In genomic region chr20:34888468-34888867, GRCh38 we compare ENCODE assay signal across 1 cellular context.
TF ChIP-seq lines count a peak whose summit lies in the region.

No MANE protein-coding gene starts in this region.

TF ChIP-seq in K562, 482 proteins besides CTCF, POLR2A, EP300 and RAD21 (continued from another document and continues in another):
- no peak for TF ChIP-seq GTF3C2 (IDR thresholded peaks at IDR 0.05; ENCODE audit: borderline replicate concordance, extremely low read depth, insufficient read length)
- TF ChIP-seq TCF7L2 (IDR thresholded peaks at IDR 0.05; ENCODE audit: low read depth, low read length): no peak
- no peak for TF ChIP-seq KLF13 (tag; IDR thresholded peaks at IDR 0.05; ENCODE audit: borderline replicate concordance, low read depth)
- TF ChIP-seq USF2 (CRISPR knock-in tag; IDR thresholded peaks at IDR 0.05): no peak
- no peak for TF ChIP-seq ZNF121 (CRISPR knock-in tag; conservative IDR thresholded peaks at IDR 0.05)
- TF ChIP-seq YBX1 (IDR thresholded peaks at IDR 0.05): no peak
- peak; percentile 91 for TF ChIP-seq MEIS2 (IDR thresholded peaks at IDR 0.05; ENCODE audit: partially characterized antibody)
- no peak; a peak in 1 of 4 replicates for TF ChIP-seq FOXA3 (CRISPR knock-in tag; conservative IDR thresholded peaks at IDR 0.05 in 1 of 2, IDR thresholded peaks at IDR 0.05 in 1 of 2)
- TF ChIP-seq GABPB2 (CRISPR knock-in tag; conservative IDR thresholded peaks at IDR 0.05): no peak
- TF ChIP-seq ZFP91 (CRISPR knock-in tag; IDR thresholded peaks at IDR 0.05): no peak
- TF ChIP-seq RHOXF2B (CRISPR knock-in tag; conservative IDR thresholded peaks at IDR 0.05): no peak
- no peak for TF ChIP-seq DACH1 (IDR thresholded peaks at IDR 0.05; ENCODE audit: partially characterized antibody)
- no peak for TF ChIP-seq TARDBP (IDR thresholded peaks at IDR 0.05)
- no peak for TF ChIP-seq SAP30 (IDR thresholded peaks at IDR 0.05; ENCODE audit: borderline replicate concordance, insufficient read depth, low read depth, low read length, poor library complexity, severe bottlenecking)
- TF ChIP-seq ZZZ3 (IDR thresholded peaks at IDR 0.05): no peak
- TF ChIP-seq CBX8 (IDR thresholded peaks at IDR 0.05; ENCODE audit: borderline replicate concordance, extremely low read depth, low read depth, low read length, poor library complexity, severe bottlenecking): no peak
- TF ChIP-seq NFIC (IDR thresholded peaks at IDR 0.05): peak; percentile 68
- TF ChIP-seq NFE2 (IDR thresholded peaks at IDR 0.05; ENCODE audit: low read depth): peak; percentile 83
- no peak for TF ChIP-seq ZNF589 (CRISPR knock-in tag; IDR thresholded peaks at IDR 0.05; ENCODE audit: low read depth)
- TF ChIP-seq CREB3 (tag; conservative IDR thresholded peaks at IDR 0.05; ENCODE audit: low read depth): no peak
- no peak for TF ChIP-seq TSC22D4 (tag; IDR thresholded peaks at IDR 0.05)
- TF ChIP-seq ZEB2 (IDR thresholded peaks at IDR 0.05): peak; percentile 91
- TF ChIP-seq PHF20 (IDR thresholded peaks at IDR 0.05; ENCODE audit: partially characterized antibody): no peak
- TF ChIP-seq ESRRB (CRISPR knock-in tag; IDR thresholded peaks at IDR 0.05; ENCODE audit: borderline replicate concordance): no peak
- TF ChIP-seq CUX1 (CRISPR knock-in tag; IDR thresholded peaks at IDR 0.05): no peak
- no peak for TF ChIP-seq RREB1 (CRISPR knock-in tag; IDR thresholded peaks at IDR 0.05)
- no peak for TF ChIP-seq DMBX1 (CRISPR knock-in tag; IDR thresholded peaks at IDR 0.05; ENCODE audit: borderline replicate concordance)
- TF ChIP-seq COPS2 (conservative IDR thresholded peaks at IDR 0.05): no peak
- TF ChIP-seq PHB2 (IDR thresholded peaks at IDR 0.05; ENCODE audit: low read depth): peak; percentile 63; the same call in 1 of the 2 replicates
- TF ChIP-seq NR2C2 (CRISPR knock-in tag; IDR thresholded peaks at IDR 0.05): no peak
- no peak for TF ChIP-seq NR2C2 (tag; IDR thresholded peaks at IDR 0.05)
- no peak for TF ChIP-seq PCBP2 (IDR thresholded peaks at IDR 0.05; ENCODE audit: low read depth, low read length, poor library complexity, severe bottlenecking)
- TF ChIP-seq GABPA (tag; conservative IDR thresholded peaks at IDR 0.05; ENCODE audit: low read depth): no peak
- TF ChIP-seq SIN3B (IDR thresholded peaks at IDR 0.05; ENCODE audit: low read depth): no peak
- TF ChIP-seq HBP1 (CRISPR knock-in tag; IDR thresholded peaks at IDR 0.05): no peak
- no peak for TF ChIP-seq SUPT5H (IDR thresholded peaks at IDR 0.05)
- no peak for TF ChIP-seq CHD1 (IDR thresholded peaks at IDR 0.05; ENCODE audit: low read length)
- TF ChIP-seq HNRNPL (IDR thresholded peaks at IDR 0.05; ENCODE audit: low read depth, low read length): no peak
- TF ChIP-seq MBD1 (CRISPR knock-in tag; IDR thresholded peaks at IDR 0.05): no peak
- TF ChIP-seq MIER1 (IDR thresholded peaks at IDR 0.05; ENCODE audit: low read depth): no peak
- no peak for TF ChIP-seq MCM3 (IDR thresholded peaks at IDR 0.05)
- TF ChIP-seq ZNF143 (CRISPR knock-in tag; IDR thresholded peaks at IDR 0.05): no peak
- TF ChIP-seq CAMTA2 (CRISPR knock-in tag; conservative IDR thresholded peaks at IDR 0.05): no peak
- no peak for TF ChIP-seq PRMT5 (CRISPR knock-in tag; IDR thresholded peaks at IDR 0.05)
